29 cellular contexts compared by ENCODE assay signal in genomic region chr14:91585856-91586255, GRCh38.
"Had no signal": no experiment of that assay in that cellular context is flagged by ENCODE, and none has a peak within 500 bp of the region (broad histone marks: within the 10 kb centered on the region; RNA-seq: fewer than 3 reads in every experiment).

No MANE protein-coding gene starts in this region.

- ATAC-seq: activated CD8-positive, alpha-beta T cell treated with anti-CD3 and anti-CD28 coated beads for 36 hours; activated T-cell treated with anti-CD3 and anti-CD28 coated beads, Interleukin-2, amount 50 U/mL, for 72 hours; activated T-helper 17 cell treated with anti-CD3 and anti-CD28 coated beads, Interleukin-2, amount 50 U/mL, for 72 hours had no signal

- H3K9me3 ChIP-seq: Peyer's patch, SJSA1, SK-N-SH had no signal

- H3K36me3 ChIP-seq: brain microvascular endothelial cell, cardiac muscle cell, Peyer's patch, SJSA1 had no signal

- DNase-seq: activated CD4-positive, alpha-beta T cell treated with anti-CD3 and anti-CD28 coated beads, Interleukin-2, amount 10 ng/mL, durations not matched to agents 24 days and 14 days; activated CD4-positive, alpha-beta T cell treated with anti-CD3 and anti-CD28 coated beads, Interleukin-2, amount 50 U/mL, for 4 hours; activated CD8-positive, alpha-beta T cell treated with anti-CD3 and anti-CD28 coated beads for 36 hours; activated effector memory CD4-positive, alpha-beta T cell treated with anti-CD3 and anti-CD28 coated beads, Interleukin-2, amount 50 U/mL, for 16 hours; activated naive CD4-positive, alpha-beta T cell; activated naive CD4-positive, alpha-beta T cell treated with anti-CD3 and anti-CD28 coated beads, Interleukin-2, amount 50 U/mL, for 16 hours; activated naive CD8-positive, alpha-beta T cell treated with anti-CD3 and anti-CD28 coated beads for 36 hours; activated T-cell treated with anti-CD3 and anti-CD28 coated beads, Interleukin-2, amount 50 U/mL, for 1 hour; activated T-cell treated with anti-CD3 and anti-CD28 coated beads, Interleukin-2, amount 50 U/mL, for 72 hours; amniotic stem cell; aorta; brain microvascular endothelial cell; NCI-H1048; NCI-H1105 treated with DMSO at 0.1 percent for 48 hours; NCI-H1436; NCI-H1694; NCI-H1930; NCI-H2081 treated with DMSO at 0.1 percent for 48 hours; NCI-H345; NCI-H524 treated with DMSO at 0.1 percent for 48 hours; Peyer's patch; RPMI8226; SHP77 treated with DMSO at 0.1 percent for 48 hours; SK-N-SH had no signal

- H3K4me1 ChIP-seq: Peyer's patch, SJSA1 had no signal

- H3K9ac ChIP-seq: KMS-11, SK-N-SH had no signal

- H3K4me3 ChIP-seq: cardiac muscle cell, Peyer's patch, SJSA1 had no signal

- H3K4me2 ChIP-seq: KMS-11, SK-N-SH had no signal

- H3K27me3 ChIP-seq: brain microvascular endothelial cell, cardiac muscle cell, Peyer's patch, SJSA1 had no signal

- H3K27ac ChIP-seq: brain microvascular endothelial cell, cardiac muscle cell, KMS-11, Peyer's patch, SJSA1 had no signal

- FAIRE-seq: TTC549 had no signal
